1 cellular context compared by ENCODE assay signal in genomic region chr5:80246995-80247729, GRCh38.
TF ChIP-seq lines count a peak whose summit lies in the region.

No MANE protein-coding gene starts in this region.

TF ChIP-seq in K562, 482 proteins besides CTCF, POLR2A, EP300 and RAD21 (continued from another document):
- TF ChIP-seq AFF1 (IDR thresholded peaks at IDR 0.05; ENCODE audit: low read depth in 1 of 2, partially characterized antibody in 2 of 2) (peak in 1 of 2 experiments; percentile 30), TCF15 (CRISPR knock-in tag; IDR thresholded peaks at IDR 0.05) (no peak), U2AF1 (optimal IDR thresholded peaks at IDR 0.05; ENCODE audit: low read depth, low read length) (no peak), CBFA2T3 (IDR thresholded peaks at IDR 0.05) (0 out of 2 replicates have a peak, but pooled peaks have one; percentile 14), ZNF133 (CRISPR knock-in tag; IDR thresholded peaks at IDR 0.05) (no peak), MCM3 (IDR thresholded peaks at IDR 0.05) (no peak), ETV6 (IDR thresholded peaks at IDR 0.05; ENCODE audit: borderline replicate concordance in 1 of 2, low read depth in 2 of 2, low read length in 1 of 2) (peak in 1 of 2 experiments; percentile 46; a peak in 1 of 4 replicates), ETV6 (CRISPR knock-in tag; IDR thresholded peaks at IDR 0.05; ENCODE audit: borderline replicate concordance) (no peak), RFX1 (IDR thresholded peaks at IDR 0.05) (no peak), YY1 (IDR thresholded peaks at IDR 0.05; ENCODE audit: borderline replicate concordance in 1 of 3, control insufficient read depth in 1 of 3, extremely low read depth in 1 of 3, insufficient read depth in 3 of 3, insufficient read length in 1 of 3, insufficient replicate concordance in 2 of 3, low read depth in 1 of 3, low read length in 2 of 3) (peak in 1 of 3 experiments; percentile 41), TSHZ1 (CRISPR knock-in tag; IDR thresholded peaks at IDR 0.05) (no peak), ELK1 (CRISPR knock-in tag; IDR thresholded peaks at IDR 0.05) (no peak), CBX3 (IDR thresholded peaks at IDR 0.05; ENCODE audit: borderline replicate concordance in 1 of 2, low read length in 2 of 2) (peak in 1 of 2 experiments; percentile 65; a peak in 1 of 3 replicates), HBP1 (CRISPR knock-in tag; IDR thresholded peaks at IDR 0.05) (no peak), KLF6 (CRISPR knock-in tag; IDR thresholded peaks at IDR 0.05; ENCODE audit: borderline replicate concordance) (no peak), JUND (IDR thresholded peaks at IDR 0.05; ENCODE audit: borderline replicate concordance, low read depth, low read length) (peak; percentile 96), JUND (tag; IDR thresholded peaks at IDR 0.05; ENCODE audit: borderline replicate concordance, low read depth, low read length) (peak; percentile 95), CC2D1A (IDR thresholded peaks at IDR 0.05) (no peak), ATF4 (CRISPR knock-in tag; IDR thresholded peaks at IDR 0.05) (no peak), E2F6 (IDR thresholded peaks at IDR 0.05; ENCODE audit: borderline replicate concordance in 1 of 2, extremely low read depth in 1 of 2, insufficient read depth in 1 of 2, insufficient read length in 1 of 2, low read depth in 1 of 2, low read length in 1 of 2, poor library complexity in 1 of 2, severe bottlenecking in 1 of 2) (no peak), DMBX1 (CRISPR knock-in tag; IDR thresholded peaks at IDR 0.05; ENCODE audit: borderline replicate concordance) (no peak), ZNF57 (CRISPR knock-in tag; IDR thresholded peaks at IDR 0.05) (no peak), HNRNPLL (IDR thresholded peaks at IDR 0.05; ENCODE audit: low read depth, low read length, poor library complexity, severe bottlenecking) (no peak), ZNF197 (CRISPR knock-in tag; IDR thresholded peaks at IDR 0.05; ENCODE audit: low read depth) (no peak), ETV1 (tag; conservative IDR thresholded peaks at IDR 0.05; ENCODE audit: low read depth) (no peak), PRPF4 (IDR thresholded peaks at IDR 0.05; ENCODE audit: insufficient read depth, low read depth, low read length, poor library complexity, severe bottlenecking) (no peak), RNF2 (IDR thresholded peaks at IDR 0.05) (0 out of 2 replicates have a peak, but pooled peaks have one; percentile 16), GMEB1 (CRISPR knock-in tag; IDR thresholded peaks at IDR 0.05) (no peak), NFXL1 (CRISPR knock-in tag; IDR thresholded peaks at IDR 0.05) (no peak), PRMT5 (CRISPR knock-in tag; IDR thresholded peaks at IDR 0.05) (no peak), KDM4B (IDR thresholded peaks at IDR 0.05; ENCODE audit: borderline replicate concordance in 2 of 2, low read depth in 1 of 2) (no peak), DACH1 (IDR thresholded peaks at IDR 0.05; ENCODE audit: partially characterized antibody) (no peak), USF1 (CRISPR knock-in tag; IDR thresholded peaks at IDR 0.05) (no peak)
